In the genomic region with DNA sequence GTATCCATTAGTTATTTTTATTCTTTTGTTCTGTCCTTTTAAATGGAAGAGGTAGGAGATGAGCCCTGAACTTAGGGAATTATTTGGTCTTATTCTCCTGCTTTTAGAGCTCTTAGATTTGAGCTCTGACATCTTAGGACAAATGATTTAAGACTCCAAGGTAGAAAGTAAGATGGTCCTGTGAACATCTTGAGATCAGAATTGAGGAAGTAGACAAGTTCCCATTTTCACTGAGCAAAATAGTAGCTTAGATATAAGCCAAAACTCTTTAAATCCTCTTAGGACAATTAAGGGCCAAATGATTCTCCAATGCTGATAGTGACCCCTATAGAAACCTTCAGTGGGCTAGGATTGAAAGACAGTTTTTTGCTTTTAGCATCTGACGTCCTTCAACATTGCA, we compare ENCODE assay signal across 21 cellular contexts.
"Had no signal": no experiment of that assay in that cellular context is flagged by ENCODE, and none has a peak within 500 bp of the region (broad histone marks: within the 10 kb centered on the region; RNA-seq: fewer than 3 reads in every experiment).

No MANE protein-coding gene starts in this region.

- ATAC-seq: activated CD8-positive, alpha-beta memory T cell treated with anti-CD3 and anti-CD28 coated beads, Interleukin-2, amount 10 ng/mL, durations not matched to agents 7 days and 5 days; activated CD8-positive, alpha-beta T cell treated with anti-CD3 and anti-CD28 coated beads for 36 hours; activated naive CD8-positive, alpha-beta T cell treated with anti-CD3 and anti-CD28 coated beads, Interleukin-2, amount 50 U/mL, for 24 hours; gastrocnemius medialis; natural killer cell treated with Interleukin-12 subunit alpha and Interleukin-12 subunit beta and Interleukin-15 and Interleukin-18, amount 100 ng/mL, for 72 hours; stimulated activated naive B cell treated with anti-CD40 and anti-IgM and Interleukin-4, amounts not matched to agents 10 μg/mL and 1 μg/mL and 100 μg/mL, for 72 hours had no signal

- H3K9me3 ChIP-seq: esophagus squamous epithelium, gastrocnemius medialis, left ventricle myocardium inferior, prostate gland, transverse colon had no signal

- DNase-seq: activated CD4-positive, alpha-beta T cell treated with anti-CD3 and anti-CD28 coated beads, Interleukin-2, amount 10 ng/mL, durations not matched to agents 7 days and 5 days; activated CD4-positive, CD25-positive, alpha-beta regulatory T cell treated with anti-CD3 and anti-CD28 coated beads, Interleukin-2, amount 50 U/mL, for 72 hours; activated CD8-positive, alpha-beta memory T cell treated with anti-CD3 and anti-CD28 coated beads, Interleukin-2, amount 10 ng/mL, durations not matched to agents 7 days and 5 days; activated CD8-positive, alpha-beta T cell treated with anti-CD3 and anti-CD28 coated beads for 36 hours; activated effector memory CD4-positive, alpha-beta T cell treated with anti-CD3 and anti-CD28 coated beads, Interleukin-2, amount 50 U/mL, for 16 hours; activated naive CD4-positive, alpha-beta T cell treated with anti-CD3 and anti-CD28 coated beads, Interleukin-2, amount 10 ng/mL, durations not matched to agents 7 days and 5 days; activated naive CD8-positive, alpha-beta T cell treated with anti-CD3 and anti-CD28 coated beads, Interleukin-2, amount 50 U/mL, for 24 hours; activated T-cell treated with anti-CD3 and anti-CD28 coated beads for 4 hours; cerebellar nuclear complex; esophagus squamous epithelium; gastrocnemius medialis; hypothalamus; left ventricle myocardium inferior; stimulated activated CD4-positive, alpha-beta T cell treated with anti-CD3 and anti-CD28 coated beads, Interleukin-2, amount 100 ng/mL, for 48 hours; stimulated activated CD8-positive, alpha-beta memory T cell treated with anti-CD3 and anti-CD28 coated beads, Interleukin-4, amount 100 ng/mL, for 48 hours; stimulated activated naive B cell treated with anti-CD40 and anti-IgM and Interleukin-4, amounts not matched to agents 10 μg/mL and 1 μg/mL and 100 μg/mL, for 72 hours; transverse colon; WERI-Rb-1 had no signal

- H3K4me1 ChIP-seq: esophagus squamous epithelium, gastrocnemius medialis, left ventricle myocardium inferior, prostate gland, transverse colon had no signal

- H3K27me3 ChIP-seq: gastrocnemius medialis, transverse colon had no signal

- H3K27ac ChIP-seq: coronary artery, esophagus squamous epithelium, gastrocnemius medialis, left ventricle myocardium inferior, prostate gland, transverse colon, WERI-Rb-1 had no signal

- H3K36me3 ChIP-seq: esophagus squamous epithelium, gastrocnemius medialis, left ventricle myocardium inferior, prostate gland, transverse colon, WERI-Rb-1 had no signal

- H3K4me3 ChIP-seq: coronary artery, esophagus squamous epithelium, gastrocnemius medialis, left ventricle myocardium inferior, prostate gland, transverse colon had no signal
